ENCODE assay signal across 8 cellular contexts in genomic region chr12:133080051-133080618, GRCh38. TPM values are rescaled to one million over a fixed set of nuclear protein-coding genes. Genes with fewer than 3 reads are reported as not detected.
DNase-seq lines count a peak whose midpoint lies in the region; ATAC-seq and TF ChIP-seq lines count a peak whose summit lies in the region.

No MANE protein-coding gene starts in this region.

- peaks cover 29 to 34% of the 10 kb centered on the region in 2 donors for H3K36me3 ChIP-seq in duodenal mucosa (ENCODE audit: control insufficient read depth in 1 of 2, insufficient read depth in 2 of 2, low read length in 2 of 2)
- peaks cover 10 to 31% (median 26%) of the 10 kb centered on the region in 4 donors for H3K36me3 ChIP-seq in liver (ENCODE audit: control insufficient read depth in 4 of 4, insufficient read depth in 3 of 4, low read depth in 1 of 4, low read length in 3 of 4)

- peak in 1 of 2 donors; percentile 49 for TF ChIP-seq RAD21 in liver (IDR thresholded peaks at IDR 0.05)

- DNase-seq in NCI-H69 (lab: John Stamatoyannopoulos, UW) = peak; percentile 99
- DNase-seq in activated CD4-positive, alpha-beta T cell treated with anti-CD3 and anti-CD28 coated beads, Interleukin-2, amount 50 U/mL, for 4 hours = peak; percentile 95 to 97
- DNase-seq in stimulated activated CD4-positive, alpha-beta T cell treated with anti-CD3 and anti-CD28 coated beads, Interleukin-4, amount 100 ng/mL, for 24 hours = peak; percentile 97

- H3K9me3 ChIP-seq in duodenal mucosa (ENCODE audit: control insufficient read depth in 1 of 2, low read length in 2 of 2) = peaks cover 54 to 77% of the 10 kb centered on the region in 2 donors
- peaks cover 36 to 61% (median 43%) of the 10 kb centered on the region in 4 donors for H3K9me3 ChIP-seq in liver (ENCODE audit: control insufficient read depth in 4 of 4, low read length in 3 of 4)

- H3K9ac ChIP-seq in duodenal mucosa (ENCODE audit: low read depth in 1 of 2, low read length in 2 of 2) (peak overlapping the region; percentile 77 to 86), liver (ENCODE audit: low read depth in 1 of 2, low read length in 2 of 2) (peak overlapping the region; percentile 85 to 86)

- peaks cover 0 to 13% of the 10 kb centered on the region in 2 donors for H3K4me1 ChIP-seq in duodenal mucosa (ENCODE audit: control insufficient read depth in 1 of 2, insufficient read depth in 2 of 2, low read length in 2 of 2)
- peaks cover 2 to 11% (median 7%) of the 10 kb centered on the region in 4 donors for H3K4me1 ChIP-seq in liver (ENCODE audit: control insufficient read depth in 4 of 4, insufficient read depth in 4 of 4, low read length in 3 of 4)

- H3K27ac ChIP-seq in C4-2B (peak overlapping the region; percentile 65), duodenal mucosa (ENCODE audit: low read depth, low read length) (peak overlapping the region; percentile 99), liver (ENCODE audit: low read depth in 1 of 2, low read length in 2 of 2) (peak overlapping the region; percentile 99 to 100)

- H3K4me3 ChIP-seq in duodenal mucosa (ENCODE audit: low read depth in 1 of 2, low read length in 2 of 2) = peak overlapping the region; percentile 90 to 96
- peak overlapping the region; percentile 88 to 95 (median 90) for H3K4me3 ChIP-seq in liver (ENCODE audit: low read depth in 1 of 3, low read length in 3 of 3)

- ATAC-seq in GM19324 (IDR thresholded peaks at IDR 0.05; ENCODE audit: low FRiP score, unreplicated experiment) (peak; percentile 83), HG03460 (IDR thresholded peaks at IDR 0.05; ENCODE audit: unreplicated experiment) (peak; percentile 68)

- WGBS in liver = under 1% methylated on average over 40 of the region's 40 CpGs

- no peaks in the 10 kb centered on the region for H3K27me3 ChIP-seq in duodenal mucosa (ENCODE audit: control insufficient read depth in 1 of 2, insufficient read depth in 2 of 2, low read length in 2 of 2)
- no peaks in the 10 kb centered on the region for H3K27me3 ChIP-seq in liver (ENCODE audit: control insufficient read depth in 4 of 4, insufficient read depth in 4 of 4, low read length in 3 of 4)

- TF ChIP-seq CTCF in C4-2B (conservative IDR thresholded peaks at IDR 0.05) = no peak
- no peak for TF ChIP-seq CTCF in liver (IDR thresholded peaks at IDR 0.05; ENCODE audit: low read depth, low read length, missing input control)

TF ChIP-seq in liver, 16 proteins besides CTCF, POLR2A, EP300 and RAD21:
- TF ChIP-seq FOXA2 (IDR thresholded peaks at IDR 0.05) (peak; percentile 7), JUND (IDR thresholded peaks at IDR 0.05) (peak in 1 of 2 donors; percentile 28), RXRA (IDR thresholded peaks at IDR 0.05) (peak; percentile 36 to 87), NR2F2 (IDR thresholded peaks at IDR 0.05) (peak; percentile 45), GABPA (IDR thresholded peaks at IDR 0.05 in 1 of 2, conservative IDR thresholded peaks at IDR 0.05 in 1 of 2) (peak; percentile 77 to 95), REST (IDR thresholded peaks at IDR 0.05) (peak; percentile 69), FOXA1 (IDR thresholded peaks at IDR 0.05) (peak; percentile 35), ZBTB33 (IDR thresholded peaks at IDR 0.05) (peak; percentile 97), EGR1 (IDR thresholded peaks at IDR 0.05; ENCODE audit: low read depth in 2 of 2) (no peak), SP1 (IDR thresholded peaks at IDR 0.05) (peak; percentile 84), HNF4G (IDR thresholded peaks at IDR 0.05) (no peak), ATF3 (IDR thresholded peaks at IDR 0.05) (no peak), TAF1 (conservative IDR thresholded peaks at IDR 0.05) (peak; percentile 90), YY1 (IDR thresholded peaks at IDR 0.05) (peak; percentile 80), HNF4A (conservative IDR thresholded peaks at IDR 0.05) (peak in 1 of 2 donors; percentile 24), MAX (IDR thresholded peaks at IDR 0.05) (peak; percentile 94)

RNA-seq across cellular contexts. Expression of gene ZNF140, which starts 0.6 kb away (rescaled TPM):
- 10 to 100 TPM; 10.0 to 12.4 TPM for total RNA-seq in liver
- 1 to 10 TPM; 5.2 to 6.3 TPM for polyA plus RNA-seq in liver

RNA-seq across cellular contexts. Expression of gene ZNF84, which starts 42.8 kb away (rescaled TPM):
- 10 to 100 TPM in 1 of 2 donors, 1 to 10 TPM in 1; 9.5 to 15.6 TPM for total RNA-seq in liver
- 1 to 10 TPM; 3.2 to 4.8 TPM for polyA plus RNA-seq in liver

RNA-seq across cellular contexts. Expression of gene ZNF891, which starts 49.9 kb away (rescaled TPM):
- total RNA-seq in liver = 1 to 10 TPM in 1 of 2 donors, under 1 TPM in 1; 0.61 to 1.3 TPM
- under 1 TPM; 0.13 to 0.29 TPM for polyA plus RNA-seq in liver

RNA-seq across cellular contexts. Expression of gene ZNF10, which starts 50.3 kb away (rescaled TPM):
- 1 to 10 TPM; 5.4 to 5.6 TPM for total RNA-seq in liver
- polyA plus RNA-seq in liver = 1 to 10 TPM; 1.8 to 3.1 TPM

Comparison
In these comparisons a context has a peak if more than half of its experiments do, and no peak if none do; other contexts are left out.
1. Peak in every context shown above with its lines: DNase-seq, ATAC-seq, H3K4me3 ChIP-seq and H3K27ac ChIP-seq.